In the genomic region with DNA sequence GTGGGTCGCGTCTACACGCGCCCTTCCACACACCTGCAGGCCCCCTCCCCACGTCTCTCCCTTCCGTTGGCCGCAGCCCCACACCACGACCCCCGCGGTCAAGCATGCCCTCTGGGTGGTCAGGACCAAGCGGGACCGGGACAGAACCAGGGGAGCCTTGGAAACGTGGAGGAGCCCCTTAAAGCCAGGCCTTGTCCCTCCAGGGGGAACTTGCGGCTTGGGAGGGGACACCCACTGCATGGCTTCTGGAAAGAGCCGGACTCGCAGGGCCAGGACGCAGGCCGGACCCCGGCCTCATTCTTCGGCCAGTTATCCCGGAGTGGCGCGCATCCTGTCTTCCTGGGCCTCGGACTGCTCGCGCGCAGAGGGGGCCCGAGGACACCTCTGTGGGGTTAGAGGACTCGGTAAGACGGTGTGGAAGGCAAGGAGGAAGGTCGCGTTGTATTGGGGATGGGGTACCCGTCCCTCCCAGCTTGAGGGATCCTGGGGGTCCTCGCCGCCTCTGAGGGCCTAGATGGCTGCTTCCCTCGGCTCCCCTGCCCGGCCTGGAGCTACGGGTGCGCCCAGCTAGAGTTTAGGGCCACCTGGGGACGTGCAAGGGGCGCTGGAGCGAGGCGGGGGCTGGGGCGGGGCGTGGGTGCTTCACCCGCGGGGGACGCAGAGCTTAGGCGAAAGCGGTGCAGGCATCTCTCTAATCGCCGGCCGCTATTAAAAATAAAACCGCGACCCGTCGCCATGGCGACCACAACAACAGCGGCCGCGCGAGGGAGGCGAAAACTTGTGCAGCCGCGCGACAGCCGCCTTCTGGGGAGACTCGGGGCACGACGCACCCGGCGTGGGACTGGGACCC, we compare ENCODE assay signal across 8 cellular contexts. TPM values are rescaled to one million over a fixed set of nuclear protein-coding genes. Genes with fewer than 3 reads are reported as not detected.
A peak's percentile ranks its signal among the peaks of the same experiment; 100 is the strongest.
DNase-seq lines count a peak whose midpoint lies in the region; ATAC-seq, FAIRE-seq and TF ChIP-seq lines count a peak whose summit lies in the region.

No MANE protein-coding gene starts in this region.

- peaks cover 12% of the 10 kb centered on the region for H3K4me1 ChIP-seq in CD8-positive, alpha-beta memory T cell (ENCODE audit: insufficient read depth, low read length)
- H3K4me1 ChIP-seq in HUES6 (ENCODE audit: control insufficient read depth, insufficient read depth, low read length) (peaks cover 21% of the 10 kb centered on the region), kidney (ENCODE audit: control insufficient read depth in 1 of 2, insufficient read depth in 1 of 2, low read depth in 1 of 2, low read length in 2 of 2) (peaks cover 0 to 9% of the 10 kb centered on the region in 2 donors), stomach (peaks cover 43 to 60% (median 54%) of the 10 kb centered on the region in 4 donors)

- CTCF ChIA-PET in CD8-positive, alpha-beta memory T cell (lab: Charles Lee) = no interaction called here

- no peak for DNase-seq in CD8-positive, alpha-beta memory T cell
- peak; percentile 52 for DNase-seq in astrocyte of the spinal cord (ENCODE audit: low read depth, low spot score)
- DNase-seq in kidney = peak; percentile 89
- peak; percentile 79 for DNase-seq in stomach
- DNase-seq in HuH-7 (ENCODE audit: low spot score) = no peak
- no peak for DNase-seq in NCI-H187 (lab: John Stamatoyannopoulos, UW)

- POLR2A ChIA-PET in CD8-positive, alpha-beta memory T cell (lab: Charles Lee) = no interaction called here

- H3K36me3 Mint-ChIP-seq in CD8-positive, alpha-beta memory T cell = no peaks in the 10 kb centered on the region

- no peak overlapping the region for H3K27ac ChIP-seq in CD8-positive, alpha-beta memory T cell (ENCODE audit: low read depth, low read length)
- H3K27ac ChIP-seq in HUES6 (ENCODE audit: low read depth, low read length) = no peak overlapping the region
- no peak overlapping the region for H3K27ac ChIP-seq in kidney (ENCODE audit: low read depth in 2 of 2, low read length in 2 of 2)
- H3K27ac ChIP-seq in stomach = peak overlapping the region; percentile 3 to 95 (median 64)

- TF ChIP-seq EP300 in stomach (IDR thresholded peaks at IDR 0.05) = no peak

- H3K9me3 Mint-ChIP-seq in CD8-positive, alpha-beta memory T cell = peaks cover 0 to 2% (median 0%) of the 10 kb centered on the region in 5 donors

- H3K9ac ChIP-seq in HUES6 (ENCODE audit: low read length) = peak overlapping the region; percentile 69
- no peak overlapping the region for H3K9ac ChIP-seq in kidney (ENCODE audit: low read length in 2 of 2)

- no peak for TF ChIP-seq POLR2A in stomach (IDR thresholded peaks at IDR 0.05)

- no peak overlapping the region for H3K4me3 ChIP-seq in CD8-positive, alpha-beta memory T cell (ENCODE audit: low read length)
- H3K4me3 ChIP-seq in HUES6 (ENCODE audit: low read depth, low read length) = peak overlapping the region; percentile 67
- peak overlapping the region; percentile 21 for H3K4me3 ChIP-seq in astrocyte of the spinal cord (ENCODE audit: low read depth, low read length)
- peak overlapping the region in 1 of 2 donors; percentile 46 for H3K4me3 ChIP-seq in kidney (ENCODE audit: low read length in 2 of 2)
- H3K4me3 ChIP-seq in stomach = peak overlapping the region; percentile 45 to 51 (median 48)

- no peak for TF ChIP-seq CTCF in astrocyte of the spinal cord (IDR thresholded peaks at IDR 0.05; ENCODE audit: low read depth, low read length)
- no peak for TF ChIP-seq CTCF in kidney (IDR thresholded peaks at IDR 0.05; ENCODE audit: borderline replicate concordance, extremely low read depth, insufficient read depth)
- no peak for TF ChIP-seq CTCF in stomach (IDR thresholded peaks at IDR 0.05)

- no peaks in the 10 kb centered on the region for H3K36me3 ChIP-seq in CD8-positive, alpha-beta memory T cell (ENCODE audit: insufficient read depth, low read length)
- H3K36me3 ChIP-seq in HUES6 (ENCODE audit: control insufficient read depth, insufficient read depth, low read length) (no peaks in the 10 kb centered on the region), kidney (ENCODE audit: control insufficient read depth in 1 of 2, insufficient read depth in 2 of 2, low read length in 2 of 2) (no peaks in the 10 kb centered on the region), stomach (no peaks in the 10 kb centered on the region)

- no peak for ATAC-seq in HG02571 (IDR thresholded peaks at IDR 0.05; ENCODE audit: unreplicated experiment)

- intact Hi-C loops in kidney (cut with DNase I) = no loop called here
- intact Hi-C loops in stomach (cut with DNase I; ENCODE audit: low total_unique reads) = no loop called here

- H3K4me1 Mint-ChIP-seq in CD8-positive, alpha-beta memory T cell = peaks cover 6 to 23% (median 9%) of the 10 kb centered on the region in 3 donors

- H3K4me3 Mint-ChIP-seq in CD8-positive, alpha-beta memory T cell = peak overlapping the region in 5 of 7 donors; percentile 32 to 82 (median 56)

- in situ Hi-C loops in astrocyte of the spinal cord (cut with HindIII; ENCODE audit: low sequenced_read_pairs) = no loop called here

- 11 to 55% (median 13%) methylated on average over 34 to 72 of the region's 72 CpGs for WGBS in stomach, 5 donors

- no peaks in the 10 kb centered on the region for H3K9me3 ChIP-seq in CD8-positive, alpha-beta memory T cell (ENCODE audit: low read length)
- H3K9me3 ChIP-seq in HUES6 (ENCODE audit: control insufficient read depth, insufficient read depth, low read depth, low read length) = no peaks in the 10 kb centered on the region
- no peaks in the 10 kb centered on the region for H3K9me3 ChIP-seq in kidney (ENCODE audit: control insufficient read depth in 1 of 2, low read length in 2 of 2)
- no peaks in the 10 kb centered on the region for H3K9me3 ChIP-seq in stomach

- FAIRE-seq in kidney (lab: Jason Lieb, UNC) = no peak

- H3K27me3 Mint-ChIP-seq in CD8-positive, alpha-beta memory T cell = peaks cover 21 to 38% of the 10 kb centered on the region in 2 donors

- no peak overlapping the region for H3K27ac Mint-ChIP-seq in CD8-positive, alpha-beta memory T cell

- H3K27me3 ChIP-seq in CD8-positive, alpha-beta memory T cell (ENCODE audit: insufficient read depth, low read length, poor library complexity, severe bottlenecking) = peaks cover 20% of the 10 kb centered on the region
- peaks cover 60% of the 10 kb centered on the region for H3K27me3 ChIP-seq in HUES6 (ENCODE audit: control insufficient read depth, insufficient read depth, low read length)
- peaks cover 5 to 75% (median 47%) of the 10 kb centered on the region in 3 donors for H3K27me3 ChIP-seq in stomach

RNA-seq across cellular contexts. Expression of a gene that starts 1.8 kb away (rescaled TPM):
- total RNA-seq in CD8-positive, alpha-beta memory T cell = 10 to 100 TPM; 11.6 to 11.9 TPM
- 0.68 TPM for polyA plus RNA-seq in CD8-positive, alpha-beta memory T cell
- total RNA-seq in kidney (53.0 TPM), stomach (10 to 100 TPM; 11.1 to 93.0 (median 55.9) TPM)
- polyA plus RNA-seq in kidney (ENCODE audit: insufficient read depth, low read depth, low replicate concordance) (14.1 TPM), stomach (10 to 100 TPM; 15.0 to 36.0 (median 25.3) TPM)

Comparison
In these comparisons a context has a peak if more than half of its experiments do, and no peak if none do; other contexts are left out.
1. DNase-seq: peak in astrocyte of the spinal cord (single experiment), kidney (single experiment) and stomach (single experiment); none in CD8-positive, alpha-beta memory T cell (0 of 5), HuH-7 (single experiment) and NCI-H187 (0 of 2).
2. H3K27ac ChIP-seq: peak in stomach (5 of 5); none in CD8-positive, alpha-beta memory T cell (single experiment), HUES6 (single experiment) and kidney (0 of 2).